Comparison of ENCODE assay signal across 1 cellular context in genomic region chr9:84238652-84239051, GRCh38.
TF ChIP-seq lines count a peak whose summit lies in the region.

No MANE protein-coding gene starts in this region.

TF ChIP-seq in K562, 482 proteins besides CTCF, POLR2A, EP300 and RAD21 (continued from another document):
- TF ChIP-seq KLF13 (tag; IDR thresholded peaks at IDR 0.05; ENCODE audit: borderline replicate concordance, low read depth) (no peak), EHMT2 (IDR thresholded peaks at IDR 0.05) (peak; percentile 88), CREB3L1 (IDR thresholded peaks at IDR 0.05; ENCODE audit: borderline replicate concordance, low read depth) (no peak), ZNF644 (tag; IDR thresholded peaks at IDR 0.05; ENCODE audit: low read depth) (0 out of 2 replicates have a peak, but pooled peaks have one; percentile 32), YY1 (IDR thresholded peaks at IDR 0.05; ENCODE audit: borderline replicate concordance in 1 of 3, control insufficient read depth in 1 of 3, extremely low read depth in 1 of 3, insufficient read depth in 3 of 3, insufficient read length in 1 of 3, insufficient replicate concordance in 2 of 3, low read depth in 1 of 3, low read length in 2 of 3) (peak in 1 of 3 experiments; percentile 32), ZNF197 (CRISPR knock-in tag; IDR thresholded peaks at IDR 0.05; ENCODE audit: low read depth) (no peak), ARNT (IDR thresholded peaks at IDR 0.05) (no peak), ZNF24 (IDR thresholded peaks at IDR 0.05) (no peak), DEAF1 (CRISPR knock-in tag; IDR thresholded peaks at IDR 0.05) (no peak), MGA (IDR thresholded peaks at IDR 0.05) (peak; percentile 48), REST (CRISPR knock-in tag; IDR thresholded peaks at IDR 0.05; ENCODE audit: low read depth) (no peak)
TF ChIP-seq in K562: peak in this region for 6.
